In genomic region chr7:5093948-5094347, GRCh38 we compare ENCODE assay signal across 9 cellular contexts.
"Had no signal": no experiment of that assay in that cellular context is flagged by ENCODE, and none has a peak within 500 bp of the region (broad histone marks: within the 10 kb centered on the region; RNA-seq: fewer than 3 reads in every experiment).

No MANE protein-coding gene starts in this region.

- FAIRE-seq: H1, H54, HTR-8/SVneo had no signal

- DNase-seq: H9, HCEC 1CT, HFFc6, KBM-7 had no signal

- H3K4me2 ChIP-seq: GM23338 had no signal

- H2AFZ ChIP-seq: GM23338 had no signal

- H3K27ac Mint-ChIP-seq: GM23338, H9, HFFc6, IgD-negative memory B cell had no signal

- H3K4me3 ChIP-seq: GM23338 had no signal

- ATAC-seq: GM23338 had no signal

- H3K4me3 Mint-ChIP-seq: GM23338, H9, HFFc6 had no signal

- H3K4me1 Mint-ChIP-seq: IgD-negative memory B cell had no signal
